ENCODE assay signal across 8 cellular contexts in genomic region chr1:1959840-1960479, GRCh38. TPM values are rescaled to one million over a fixed set of nuclear protein-coding genes. Genes with fewer than 3 reads are reported as not detected.
DNase-seq lines count a peak whose midpoint lies in the region; ATAC-seq and TF ChIP-seq lines count a peak whose summit lies in the region.

No MANE protein-coding gene starts in this region.

- H2BK12ac ChIP-seq in mesenchymal stem cell (ENCODE audit: low read length in 2 of 2): no peak overlapping the region

- no peak overlapping the region for H3K4ac ChIP-seq in mesenchymal stem cell (ENCODE audit: low read depth in 1 of 2, low read length in 2 of 2)

- peak overlapping the region; percentile 46 for H3K4me2 ChIP-seq in mesenchymal stem cell (ENCODE audit: low read length, poor library complexity, severe bottlenecking)

- H3K23ac ChIP-seq in mesenchymal stem cell (ENCODE audit: low read length in 2 of 2): no peak overlapping the region

- no peak overlapping the region for H2BK15ac ChIP-seq in mesenchymal stem cell (ENCODE audit: low read depth, poor library complexity, severe bottlenecking)

- H3K9me3 Mint-ChIP-seq in endodermal cell: peaks cover under 1% of the 10 kb centered on the region

- no peak overlapping the region for H2BK5ac ChIP-seq in mesenchymal stem cell (ENCODE audit: low read depth, low read length, poor library complexity, severe bottlenecking)

- H3K27ac ChIP-seq in endodermal cell (ENCODE audit: low read depth, low read length) (no peak overlapping the region), mesenchymal stem cell (ENCODE audit: low read length, poor library complexity, severe bottlenecking) (no peak overlapping the region)

- peak; percentile 83 for DNase-seq in AG20443 (ENCODE audit: low spot score)
- DNase-seq in H4 (ENCODE audit: low spot score): peak; percentile 88
- DNase-seq in NCI-H774 (lab: John Stamatoyannopoulos, UW): peak; percentile 3
- DNase-seq in activated CD8-positive, alpha-beta memory T cell treated with anti-CD3 and anti-CD28 coated beads for 1 hour (ENCODE audit: extremely low read depth in 1 of 2, low read depth in 1 of 2): peak; percentile 19 to 40
- DNase-seq in endodermal cell: peak; percentile 98
- peak; percentile 49 for DNase-seq in mesenchymal stem cell
- DNase-seq in stimulated activated CD8-positive, alpha-beta memory T cell treated with anti-CD3 and anti-CD28 coated beads, Interleukin-2, amount 100 ng/mL, for 1 hour (ENCODE audit: low read depth in 2 of 2): peak; percentile 16 to 31

- H4K91ac ChIP-seq in mesenchymal stem cell (ENCODE audit: low read length): no peak overlapping the region

- no peak overlapping the region for H3K4me3 ChIP-seq in endodermal cell (ENCODE audit: low read length)
- peak overlapping the region; percentile 22 to 44 for H3K4me3 ChIP-seq in mesenchymal stem cell (ENCODE audit: insufficient read depth in 1 of 2, low read depth in 1 of 2, low read length in 2 of 2)

- no peaks in the 10 kb centered on the region for H3K36me3 ChIP-seq in endodermal cell (ENCODE audit: control insufficient read depth, insufficient read depth, low read length)
- H3K36me3 ChIP-seq in mesenchymal stem cell (ENCODE audit: control insufficient read depth in 1 of 2, insufficient read depth in 2 of 2, low read depth in 1 of 2, low read length in 2 of 2): no peaks in the 10 kb centered on the region

- H3K4me3 Mint-ChIP-seq in endodermal cell: peak overlapping the region; percentile 7

- H3K36me3 Mint-ChIP-seq in endodermal cell (ENCODE audit: low read depth): no peaks in the 10 kb centered on the region

- 20 to 26% methylated on average over 14 to 23 of the region's 23 CpGs for WGBS in endodermal cell (ENCODE audit: insufficient coverage in 1 of 2, insufficient read length in 1 of 2), 2 experiments
- 7% methylated on average over 22 of the region's 23 CpGs for WGBS in mesenchymal stem cell

- peak overlapping the region; percentile 64 for H3K27ac Mint-ChIP-seq in endodermal cell

- no peak overlapping the region for H2AFZ ChIP-seq in mesenchymal stem cell (ENCODE audit: low read depth, low read length)

- no peak for ATAC-seq in HG03460 (IDR thresholded peaks at IDR 0.05; ENCODE audit: unreplicated experiment)

- no peaks in the 10 kb centered on the region for H3K9me3 ChIP-seq in endodermal cell (ENCODE audit: control insufficient read depth, low read length)
- no peaks in the 10 kb centered on the region for H3K9me3 ChIP-seq in mesenchymal stem cell (ENCODE audit: control insufficient read depth, low read length)

- H3K4me1 Mint-ChIP-seq in endodermal cell: peaks cover 11% of the 10 kb centered on the region

- no peak overlapping the region for H4K8ac ChIP-seq in mesenchymal stem cell (ENCODE audit: low read length)

- peak overlapping the region in 1 of 2 experiments; percentile 37 for H3K14ac ChIP-seq in mesenchymal stem cell (ENCODE audit: low read length in 2 of 2)

- H2AK5ac ChIP-seq in mesenchymal stem cell (ENCODE audit: low read length, severe bottlenecking): no peak overlapping the region

- H3K4me1 ChIP-seq in endodermal cell (ENCODE audit: control insufficient read depth, insufficient read depth, low read length) (no peaks in the 10 kb centered on the region), mesenchymal stem cell (ENCODE audit: control insufficient read depth, insufficient read depth, low read depth, low read length) (peaks cover 11% of the 10 kb centered on the region)

- TF ChIP-seq CTCF in endodermal cell (conservative IDR thresholded peaks at IDR 0.05): peak; percentile 97

- no peaks in the 10 kb centered on the region for H3K27me3 ChIP-seq in endodermal cell (ENCODE audit: control insufficient read depth, insufficient read depth, low read length, poor library complexity, severe bottlenecking)
- H3K27me3 ChIP-seq in mesenchymal stem cell (ENCODE audit: control insufficient read depth in 1 of 2, insufficient read depth in 1 of 2, low read length in 2 of 2): peaks cover 33 to 77% of the 10 kb centered on the region in 2 experiments

- no peaks in the 10 kb centered on the region for H3K79me1 ChIP-seq in mesenchymal stem cell (replicated peaks; ENCODE audit: low read length, poor library complexity, severe bottlenecking)

- H3K27me3 Mint-ChIP-seq in endodermal cell (ENCODE audit: insufficient read depth): no peaks in the 10 kb centered on the region

- H2BK120ac ChIP-seq in mesenchymal stem cell (ENCODE audit: low read depth, low read length): no peak overlapping the region

- no peak overlapping the region for H3K9ac ChIP-seq in endodermal cell (ENCODE audit: extremely low read depth, low read length, poor library complexity, severe bottlenecking)
- no peak overlapping the region for H3K9ac ChIP-seq in mesenchymal stem cell (ENCODE audit: low read length)

- H3K18ac ChIP-seq in mesenchymal stem cell (ENCODE audit: low read depth in 1 of 2, low read length in 2 of 2): peak overlapping the region in 1 of 2 experiments; percentile 49

RNA-seq across cellular contexts. Expression of gene TMEM52, which starts 40.9 kb away (rescaled TPM):
- 0.29 and 1.3 TPM in 2 replicates for total RNA-seq in H4 (2014; rRNA removed; shearing (Covaris generic))
- total RNA-seq in endodermal cell: 1 to 10 TPM; 6.0 to 6.3 TPM
- polyA plus RNA-seq in endodermal cell (2013, experiment 1 of 2): 5.5 TPM
- 6.3 TPM for polyA plus RNA-seq in endodermal cell (2013, experiment 2 of 2)
- 0.95 TPM for polyA plus RNA-seq in mesenchymal stem cell (2013, experiment 1 of 2)
- 1.1 TPM for polyA plus RNA-seq in mesenchymal stem cell (2013, experiment 2 of 2)

RNA-seq across cellular contexts. Expression of gene CFAP74, which starts 43.6 kb away (rescaled TPM):
- total RNA-seq in H4 (2014; rRNA removed; shearing (Covaris generic)): not detected in 2 replicates
- under 1 TPM; 0.58 to 0.75 TPM for total RNA-seq in endodermal cell
- 1.4 TPM for polyA plus RNA-seq in endodermal cell (2013, experiment 1 of 2)
- polyA plus RNA-seq in endodermal cell (2013, experiment 2 of 2): 0.79 TPM
- polyA plus RNA-seq in mesenchymal stem cell (2013, experiment 1 of 2): 0.14 TPM
- 0.26 TPM for polyA plus RNA-seq in mesenchymal stem cell (2013, experiment 2 of 2)

RNA-seq across cellular contexts. Expression of gene CALML6, which starts 44.9 kb away (rescaled TPM):
- not detected in 2 replicates for total RNA-seq in H4 (2014; rRNA removed; shearing (Covaris generic))
- total RNA-seq in endodermal cell: 1 to 10 TPM in 1 of 2 donors, under 1 TPM in 1; 0.89 to 1.4 TPM
- 0.32 TPM for polyA plus RNA-seq in endodermal cell (2013, experiment 1 of 2)
- not detected for polyA plus RNA-seq in endodermal cell (2013, experiment 2 of 2)
- 0.25 TPM for polyA plus RNA-seq in mesenchymal stem cell (2013, experiment 1 of 2)
- 0.25 TPM for polyA plus RNA-seq in mesenchymal stem cell (2013, experiment 2 of 2)

RNA-seq across cellular contexts. Expression of gene GABRD, which starts 59.2 kb away (rescaled TPM):
- 2.1 TPM in 2 replicates for total RNA-seq in H4 (2014; rRNA removed; shearing (Covaris generic))
- total RNA-seq in endodermal cell: not detected
- polyA plus RNA-seq in endodermal cell (2013, experiment 1 of 2): 1.1 TPM
- 1.2 TPM for polyA plus RNA-seq in endodermal cell (2013, experiment 2 of 2)
- not detected for polyA plus RNA-seq in mesenchymal stem cell (2013, experiment 1 of 2)
- not detected for polyA plus RNA-seq in mesenchymal stem cell (2013, experiment 2 of 2)

Comparison
In these comparisons a context has a peak if more than half of its experiments do, and no peak if none do; other contexts are left out.
1. DNase-seq: peak in every context shown above with its lines; median percentile 98 in endodermal cell; 88 in H4; 83 in AG20443; 49 in mesenchymal stem cell; 30 in activated CD8-positive, alpha-beta memory T cell treated with anti-CD3 and anti-CD28 coated beads for 1 hour; 24 in stimulated activated CD8-positive, alpha-beta memory T cell treated with anti-CD3 and anti-CD28 coated beads, Interleukin-2, amount 100 ng/mL, for 1 hour; 3 in NCI-H774.